Comparison of ENCODE assay signal across 9 cellular contexts in genomic region chr7:128166603-128167315, GRCh38.
DNase-seq lines count a peak whose midpoint lies in the region; TF ChIP-seq lines count a peak whose summit lies in the region.
"Had no signal": no experiment of that assay in that cellular context is flagged by ENCODE, and none has a peak within 500 bp of the region (broad histone marks: within the 10 kb centered on the region; RNA-seq: fewer than 3 reads in every experiment).

No MANE protein-coding gene starts in this region.

- CTCF ChIA-PET in AG04449 (lab: Yijun Ruan, JAX), result interaction anchor here (1.3 kb wide), 1 partner anchor 31 kb away, joined by 7 read pairs; no protein-coding TSS in a partner anchor

- peaks cover 65% of the 10 kb centered on the region for H3K27me3 Mint-ChIP-seq in activated T-helper 1 cell treated with anti-CD3 and anti-CD28 coated beads, Interleukin-12 subunit alpha, Interleukin-12 subunit beta, Interleukin-2, Interleukin-4 antibody, amounts not matched to agents 30 ng/mL and 10 ng/mL and 1 ng/mL, durations not matched to agents 14 hours and 24 hours and 36 hours (ENCODE audit: insufficient read depth)

- intact Hi-C loops in activated T-helper 1 cell treated with anti-CD3 and anti-CD28 coated beads, Interleukin-12 subunit alpha, Interleukin-12 subunit beta, Interleukin-2, Interleukin-4 antibody, amounts not matched to agents 30 ng/mL and 10 ng/mL and 1 ng/mL, durations not matched to agents 14 hours and 24 hours and 36 hours (cut with micrococcal nuclease), result no loop called here

- no peak for DNase-seq in AG04449 (ENCODE audit: low read depth, low spot score)
- peak; percentile 55 for DNase-seq in GM20000 (ENCODE audit: low spot score)
- no peak for DNase-seq in activated T-helper 1 cell treated with anti-CD3 and anti-CD28 coated beads, Interleukin-12 subunit alpha, Interleukin-12 subunit beta, Interleukin-2, Interleukin-4 antibody, amounts not matched to agents 30 ng/mL and 10 ng/mL and 1 ng/mL, durations not matched to agents 14 hours and 24 hours and 36 hours (ENCODE audit: low spot score)
- no peak for DNase-seq in OCI-M1 (lab: John Stamatoyannopoulos, UW)
- no peak for DNase-seq in GM19238 (ENCODE audit: insufficient read length, low spot score)
- no peak for DNase-seq in glomerular visceral epithelial cell (ENCODE audit: extremely low spot score)

- H3K27me3 ChIP-seq in skeletal muscle satellite cell (ENCODE audit: control insufficient read depth, insufficient read depth, low read length), result peaks cover 73% of the 10 kb centered on the region

- POLR2A ChIA-PET in AG04449 (lab: Yijun Ruan, JAX), result no interaction called here

- TF ChIP-seq CTCF in AG04449 (IDR thresholded peaks at IDR 0.05; ENCODE audit: insufficient read depth, low read length, missing control alignments) (no peak), GM20000 (IDR thresholded peaks at IDR 0.05; ENCODE audit: extremely low read depth, missing control alignments) (no peak)

- peaks cover 22% of the 10 kb centered on the region for H3K4me1 Mint-ChIP-seq in activated T-helper 1 cell treated with anti-CD3 and anti-CD28 coated beads, Interleukin-12 subunit alpha, Interleukin-12 subunit beta, Interleukin-2, Interleukin-4 antibody, amounts not matched to agents 30 ng/mL and 10 ng/mL and 1 ng/mL, durations not matched to agents 14 hours and 24 hours and 36 hours (ENCODE audit: low read depth)

- peaks cover 41% of the 10 kb centered on the region for H3K4me1 ChIP-seq in skeletal muscle satellite cell (ENCODE audit: control insufficient read depth, insufficient read depth, low read length)

- no peaks in the 10 kb centered on the region for H3K9me3 ChIP-seq in skeletal muscle satellite cell (replicated peaks; ENCODE audit: low read length)
- H3K9me3 ChIP-seq: adrenal gland had no signal

- H3K9ac ChIP-seq in skeletal muscle satellite cell (ENCODE audit: low read depth, low read length), result peak overlapping the region; percentile 4

- H3K4me2 ChIP-seq in skeletal muscle satellite cell (ENCODE audit: low read length), result peak overlapping the region; percentile 76

- no peak overlapping the region for H3K27ac Mint-ChIP-seq in activated T-helper 1 cell treated with anti-CD3 and anti-CD28 coated beads, Interleukin-12 subunit alpha, Interleukin-12 subunit beta, Interleukin-2, Interleukin-4 antibody, amounts not matched to agents 30 ng/mL and 10 ng/mL and 1 ng/mL, durations not matched to agents 14 hours and 24 hours and 36 hours

- no peaks in the 10 kb centered on the region for H3K36me3 Mint-ChIP-seq in activated T-helper 1 cell treated with anti-CD3 and anti-CD28 coated beads, Interleukin-12 subunit alpha, Interleukin-12 subunit beta, Interleukin-2, Interleukin-4 antibody, amounts not matched to agents 30 ng/mL and 10 ng/mL and 1 ng/mL, durations not matched to agents 14 hours and 24 hours and 36 hours (ENCODE audit: low read depth)

- H3K9me3 Mint-ChIP-seq in activated T-helper 1 cell treated with anti-CD3 and anti-CD28 coated beads, Interleukin-12 subunit alpha, Interleukin-12 subunit beta, Interleukin-2, Interleukin-4 antibody, amounts not matched to agents 30 ng/mL and 10 ng/mL and 1 ng/mL, durations not matched to agents 14 hours and 24 hours and 36 hours, result no peaks in the 10 kb centered on the region

- no peaks in the 10 kb centered on the region for H3K36me3 ChIP-seq in skeletal muscle satellite cell (ENCODE audit: insufficient read depth, low read length)
- H3K36me3 ChIP-seq: adrenal gland had no signal

- H3K4me3 ChIP-seq in AG04449 (ENCODE audit: low read depth, low read length) (peak overlapping the region; percentile 41), iPS-11a (ENCODE audit: low read depth, low read length) (peak overlapping the region; percentile 38), skeletal muscle satellite cell (ENCODE audit: low read length) (peak overlapping the region; percentile 67)

- H3K4me3 Mint-ChIP-seq in activated T-helper 1 cell treated with anti-CD3 and anti-CD28 coated beads, Interleukin-12 subunit alpha, Interleukin-12 subunit beta, Interleukin-2, Interleukin-4 antibody, amounts not matched to agents 30 ng/mL and 10 ng/mL and 1 ng/mL, durations not matched to agents 14 hours and 24 hours and 36 hours, result peak overlapping the region; percentile 71
